ENCODE assay signal across 1 cellular context in genomic region chr5:111277061-111277460, GRCh38.
TF ChIP-seq lines count a peak whose summit lies in the region.

No MANE protein-coding gene starts in this region.

TF ChIP-seq in SK-N-SH, 30 proteins besides CTCF, POLR2A, EP300 and RAD21:
- peak; percentile 27; the same call in 1 of the 2 replicates for TF ChIP-seq PBX3 (IDR thresholded peaks at IDR 0.05)
- TF ChIP-seq YY1 (IDR thresholded peaks at IDR 0.05; ENCODE audit: low read depth) = no peak
